ENCODE assay signal across 21 cellular contexts in genomic region chr2:239353697-239354096, GRCh38.
"Had no signal": no experiment of that assay in that cellular context is flagged by ENCODE, and none has a peak within 500 bp of the region (broad histone marks: within the 10 kb centered on the region; RNA-seq: fewer than 3 reads in every experiment).

No MANE protein-coding gene starts in this region.

- H3K4me1 Mint-ChIP-seq: activated CD4-positive, alpha-beta T cell treated with anti-CD3 and anti-CD28 coated beads for 36 hours; central memory CD8-positive, alpha-beta T cell had no signal

- H3K9ac ChIP-seq: SK-N-SH had no signal

- H3K9me3 Mint-ChIP-seq: activated naive CD4-positive, alpha-beta T cell treated with anti-CD3 and anti-CD28 coated beads, Interleukin-2, amount 50 U/mL, for 24 hours had no signal

- H3K27ac Mint-ChIP-seq: activated CD4-positive, alpha-beta T cell treated with anti-CD3 and anti-CD28 coated beads for 36 hours; activated CD8-positive, alpha-beta T cell treated with anti-CD3 and anti-CD28 coated beads, Interleukin-2, amount 10 ng/mL, durations not matched to agents 7 days and 5 days; activated naive CD4-positive, alpha-beta T cell treated with anti-CD3 and anti-CD28 coated beads, Interleukin-2, amount 50 U/mL, for 24 hours had no signal

- H3K27me3 Mint-ChIP-seq: activated CD4-positive, alpha-beta T cell treated with anti-CD3 and anti-CD28 coated beads for 36 hours; activated naive CD4-positive, alpha-beta T cell treated with anti-CD3 and anti-CD28 coated beads, Interleukin-2, amount 50 U/mL, for 24 hours; central memory CD8-positive, alpha-beta T cell had no signal

- H3K27ac ChIP-seq: VCaP had no signal

- H3K9me3 ChIP-seq: SK-N-SH had no signal

- H3K4me3 Mint-ChIP-seq: activated CD4-positive, alpha-beta T cell treated with anti-CD3 and anti-CD28 coated beads for 36 hours; activated CD8-positive, alpha-beta T cell treated with anti-CD3 and anti-CD28 coated beads, Interleukin-2, amount 10 ng/mL, durations not matched to agents 7 days and 5 days; activated naive CD4-positive, alpha-beta T cell treated with anti-CD3 and anti-CD28 coated beads, Interleukin-2, amount 50 U/mL, for 24 hours; central memory CD8-positive, alpha-beta T cell had no signal

- DNase-seq: activated CD4-positive, alpha-beta T cell treated with anti-CD3 and anti-CD28 coated beads for 36 hours; activated CD4-positive, alpha-beta T cell treated with anti-CD3 and anti-CD28 coated beads, Interleukin-2, amount 50 U/mL, for 1 hour; activated CD8-positive, alpha-beta memory T cell treated with anti-CD3 and anti-CD28 coated beads, Interleukin-2, amount 50 U/mL, for 48 hours; activated CD8-positive, alpha-beta T cell treated with anti-CD3 and anti-CD28 coated beads, Interleukin-2, amount 10 ng/mL, durations not matched to agents 7 days and 5 days; activated naive CD4-positive, alpha-beta T cell; activated T-cell treated with anti-CD3 and anti-CD28 coated beads, Interleukin-2, amount 50 U/mL, for 1 hour; aorta; Karpas-422; MM.1S; NCI-H1105; NCI-H1436; NCI-H1694 treated with DMSO at 0.1 percent for 48 hours; NCI-H2029 treated with DMSO at 0.1 percent for 48 hours; NCI-H526 treated with DMSO at 0.1 percent for 48 hours; NCI-H82; RPMI8226; SK-N-SH; T-helper 1 cell had no signal
